ENCODE assay signal across 8 cellular contexts in genomic region chr14:35825968-35826217, GRCh38. TPM values are rescaled to one million over a fixed set of nuclear protein-coding genes. Genes with fewer than 3 reads are reported as not detected.
DNase-seq lines count a peak whose midpoint lies in the region; ATAC-seq and TF ChIP-seq lines count a peak whose summit lies in the region.

No MANE protein-coding gene starts in this region.

- no peaks in the 10 kb centered on the region for H3K9me2 ChIP-seq in DOHH2 (replicated peaks; ENCODE audit: control insufficient read depth, low read length)

- H3K4me3 ChIP-seq in DOHH2 (ENCODE audit: low read length) = peak overlapping the region; percentile 90
- H3K4me3 ChIP-seq in Peyer's patch = peak overlapping the region; percentile 60 to 100 (median 76)
- peak overlapping the region; percentile 73 to 98 (median 78) for H3K4me3 ChIP-seq in esophagus squamous epithelium

- TF ChIP-seq CTCF in DOHH2 (IDR thresholded peaks at IDR 0.05; ENCODE audit: low read depth, low read length, poor library complexity, severe bottlenecking) (no peak), Peyer's patch (IDR thresholded peaks at IDR 0.05) (no peak), esophagus squamous epithelium (IDR thresholded peaks at IDR 0.05) (no peak), progenitor cell of endocrine pancreas (IDR thresholded peaks at IDR 0.05; ENCODE audit: unreplicated experiment) (no peak)

- peak overlapping the region; percentile 94 for H3K27ac Mint-ChIP-seq in progenitor cell of endocrine pancreas

- H3K36me3 Mint-ChIP-seq in progenitor cell of endocrine pancreas (ENCODE audit: insufficient read depth) = peaks cover 3% of the 10 kb centered on the region

- no peaks in the 10 kb centered on the region for H3K9me3 Mint-ChIP-seq in progenitor cell of endocrine pancreas (ENCODE audit: low read depth)

- H3K79me2 ChIP-seq in DOHH2 (ENCODE audit: control insufficient read depth, low read length) = peaks cover 28% of the 10 kb centered on the region

- no peak for ATAC-seq in HG02938 (IDR thresholded peaks at IDR 0.05; ENCODE audit: unreplicated experiment)

- H3K9me3 ChIP-seq in DOHH2 (ENCODE audit: control insufficient read depth, insufficient read depth, low read length) (no peaks in the 10 kb centered on the region), Peyer's patch (no peaks in the 10 kb centered on the region), esophagus squamous epithelium (no peaks in the 10 kb centered on the region)

- H3K27me3 ChIP-seq in DOHH2 (ENCODE audit: control insufficient read depth, low read length) (no peaks in the 10 kb centered on the region), Peyer's patch (no peaks in the 10 kb centered on the region), esophagus squamous epithelium (no peaks in the 10 kb centered on the region)

- DNase-seq in Peyer's patch (no peak), esophagus squamous epithelium (lab: John Stamatoyannopoulos, UW) (no peak), progenitor cell of endocrine pancreas (ENCODE audit: low spot score, unreplicated experiment) (no peak), T1000 (lab: John Stamatoyannopoulos, UW) (no peak), hypothalamus (lab: John Stamatoyannopoulos, UW) (no peak), SKM-1 (lab: John Stamatoyannopoulos, UW; ENCODE audit: unreplicated experiment) (no peak)

- peaks cover 5% of the 10 kb centered on the region; the same call in 1 of the 2 replicates for H3F3A ChIP-seq in DOHH2 (ENCODE audit: control insufficient read depth, insufficient read depth)

- peak overlapping the region; percentile 52 for H3K4me2 ChIP-seq in DOHH2 (ENCODE audit: low read length)

- peaks cover 12% of the 10 kb centered on the region for H3K4me1 Mint-ChIP-seq in progenitor cell of endocrine pancreas (ENCODE audit: low read depth)

- H3K36me3 ChIP-seq in DOHH2 (ENCODE audit: control insufficient read depth, low read length) (peaks cover 3% of the 10 kb centered on the region; the same call in 1 of the 2 replicates), Peyer's patch (no peaks in the 10 kb centered on the region), esophagus squamous epithelium (no peaks in the 10 kb centered on the region)

- peak overlapping the region; percentile 90 for H3K4me3 Mint-ChIP-seq in progenitor cell of endocrine pancreas (ENCODE audit: low read depth)

- no peaks in the 10 kb centered on the region for H3K27me3 Mint-ChIP-seq in progenitor cell of endocrine pancreas

- peaks cover 10% of the 10 kb centered on the region for H3K4me1 ChIP-seq in DOHH2 (ENCODE audit: control insufficient read depth, low read length)
- H3K4me1 ChIP-seq in Peyer's patch = peaks cover 0 to 6% (median 0%) of the 10 kb centered on the region in 4 donors
- peaks cover 7 to 43% (median 11%) of the 10 kb centered on the region in 3 donors for H3K4me1 ChIP-seq in esophagus squamous epithelium

- H4K20me1 ChIP-seq in DOHH2 (ENCODE audit: control insufficient read depth, insufficient read depth, low read depth, low read length) = no peaks in the 10 kb centered on the region

- intact Hi-C loops in esophagus squamous epithelium (cut with DNase I) = no loop called here

- TF ChIP-seq POLR2A in Peyer's patch (IDR thresholded peaks at IDR 0.05) = no peak
- no peak for TF ChIP-seq POLR2A in esophagus squamous epithelium (IDR thresholded peaks at IDR 0.05)

- H3K27ac ChIP-seq in DOHH2 (ENCODE audit: low read depth, low read length) (no peak overlapping the region), Peyer's patch (peak overlapping the region in 3 of 4 donors; percentile 91 to 99 (median 94)), esophagus squamous epithelium (peak overlapping the region; percentile 93 to 100 (median 99))

- 0% methylated on average over 5 of the region's 6 CpGs for WGBS in esophagus squamous epithelium, 2 donors

RNA-seq across cellular contexts. Expression of gene BRMS1L, which starts 0.2 kb away (rescaled TPM):
- total RNA-seq in Peyer's patch (1 to 10 TPM in 3 of 4 donors, under 1 TPM in 1; 0.53 to 4.1 (median 2.4) TPM), esophagus squamous epithelium (1 to 10 TPM; 2.4 to 9.0 (median 5.3) TPM), progenitor cell of endocrine pancreas (11.6 and 13.1 TPM in 2 replicates)

RNA-seq across cellular contexts. Expression of gene RALGAPA1, which starts 16.8 kb away (rescaled TPM):
- 100 to 1,000 TPM in 2 of 4 donors, 10 to 100 TPM in 2; 61.8 to 163 (median 89.4) TPM for total RNA-seq in Peyer's patch
- total RNA-seq in esophagus squamous epithelium = 10 to 100 TPM; 22.5 to 78.6 (median 39.8) TPM
- total RNA-seq in progenitor cell of endocrine pancreas = 57.0 and 58.7 TPM in 2 replicates
